7 cellular contexts compared by ENCODE assay signal in the genomic region with DNA sequence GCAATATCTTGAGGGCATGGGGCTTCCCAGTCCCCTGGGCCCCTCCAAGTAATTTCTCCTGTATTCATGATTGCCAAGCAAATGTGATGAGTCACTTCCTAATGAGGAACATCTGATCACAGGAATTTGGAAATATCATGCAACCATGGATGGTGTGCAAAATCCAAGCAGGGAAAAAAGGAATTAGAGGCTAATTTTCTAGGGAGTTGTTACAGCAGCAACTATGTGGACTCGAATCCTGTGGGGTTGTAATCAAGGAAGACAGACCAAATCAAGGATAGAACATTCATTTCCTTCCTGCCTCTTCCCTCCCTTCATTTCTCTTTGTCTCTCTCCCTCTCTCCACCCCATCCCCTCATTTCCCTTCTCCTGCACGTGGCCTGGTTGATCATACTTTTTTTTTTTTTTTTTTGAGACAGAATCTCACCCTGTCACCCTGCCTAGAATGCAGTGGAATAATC. TPM values are rescaled to one million over a fixed set of nuclear protein-coding genes. Genes with fewer than 3 reads are reported as not detected.
DNase-seq lines count a peak whose midpoint lies in the region; ATAC-seq, FAIRE-seq and TF ChIP-seq lines count a peak whose summit lies in the region.
"Had no signal": no experiment of that assay in that cellular context is flagged by ENCODE, and none has a peak within 500 bp of the region (broad histone marks: within the 10 kb centered on the region; RNA-seq: fewer than 3 reads in every experiment).

No MANE protein-coding gene starts in this region.

- no TSS peak for BruUV-seq in K562 (replicated peaks; lab: Mats Ljungman, UMichigan)

- no peaks in the 10 kb centered on the region for H3K36me3 Mint-ChIP-seq in osteocyte (ENCODE audit: unreplicated experiment)

- TF ChIP-seq CTCF in HFF-Myc (IDR thresholded peaks at IDR 0.05; ENCODE audit: low read depth, low read length, missing control alignments) (no peak), K562 (IDR thresholded peaks at IDR 0.05 in 2 of 3, conservative IDR thresholded peaks at IDR 0.05 in 1 of 3; ENCODE audit: insufficient read depth in 2 of 3, low read depth in 1 of 3, low read length in 3 of 3) (no peak), osteocyte (IDR thresholded peaks at IDR 0.05) (no peak)

- no peaks in the 10 kb centered on the region for H3K9me3 Mint-ChIP-seq in osteocyte (ENCODE audit: unreplicated experiment)

- POLR2A ChIA-PET in K562 (lab: Yijun Ruan, JAX) = interaction anchor here (0.9 kb wide), 1 partner anchor 20 kb away, joined by 4 read pairs; no protein-coding TSS in a partner anchor

- H3K36me3 ChIP-seq in K562 (ENCODE audit: control insufficient read depth, insufficient read depth, low read length) (no peaks in the 10 kb centered on the region), SJCRH30 (no peaks in the 10 kb centered on the region)
- H3K36me3 ChIP-seq: pancreas had no signal

- H3K9ac ChIP-seq in K562 (ENCODE audit: insufficient read depth in 1 of 2, low read depth in 2 of 2, low read length in 2 of 2) = 0 out of 4 replicates have a peak overlapping the region, but pooled peaks of 1 of the 2 experiments have one; percentile 4

- H2AFZ ChIP-seq in K562 (ENCODE audit: low read depth, low read length) = peak overlapping the region; percentile 58

- H3K9me3 ChIP-seq in K562 (replicated peaks; ENCODE audit: control insufficient read depth, insufficient read depth, low read depth, low read length) = no peaks in the 10 kb centered on the region
- no peaks in the 10 kb centered on the region for H3K9me3 ChIP-seq in SJCRH30 (replicated peaks)
- H3K9me3 ChIP-seq: pancreas had no signal

- H3K27ac Mint-ChIP-seq in osteocyte (ENCODE audit: unreplicated experiment) = peak overlapping the region; percentile 83

- no peak for TF ChIP-seq POLR2A in K562 (conservative IDR thresholded peaks at IDR 0.05)

- peaks cover 4% of the 10 kb centered on the region for H3K27me3 Mint-ChIP-seq in osteocyte (ENCODE audit: unreplicated experiment)

- H3K4me1 ChIP-seq in K562 (replicated peaks in 1 of 2; ENCODE audit: control insufficient read depth in 2 of 2, insufficient read depth in 2 of 2, low read length in 2 of 2) (peaks cover 24% of the 10 kb centered on the region in 2 experiments; a peak in 4 of 5 replicates), SJCRH30 (peaks cover 6% of the 10 kb centered on the region)
- H3K4me1 ChIP-seq: pancreas had no signal

- H3K4me3 ChIP-seq in HFF-Myc (replicated peaks; ENCODE audit: low read depth, low read length) (no peak overlapping the region), K562 (no peak overlapping the region), SJCRH30 (no peak overlapping the region)
- H3K4me3 ChIP-seq: pancreas had no signal

- no peak for TF ChIP-seq RAD21 in K562 (CRISPR knock-in tag; conservative IDR thresholded peaks at IDR 0.05 in 1 of 2, IDR thresholded peaks at IDR 0.05 in 1 of 2)

- no peak overlapping the region for H3K4me2 ChIP-seq in K562 (ENCODE audit: insufficient read depth, low read length)

- H3K27ac ChIP-seq in K562 (ENCODE audit: extremely low read depth, low read depth, low read length) (no peak overlapping the region), SJCRH30 (no peak overlapping the region)
- H3K27ac ChIP-seq: pancreas had no signal

- peak; percentile 72 for DNase-seq in HFF-Myc (ENCODE audit: extremely low read depth, low read depth)
- peak in 1 of 4 experiments; percentile 8 for DNase-seq in K562 (ENCODE audit: extremely low read depth in 1 of 4, low spot score in 3 of 4)
- DNase-seq in osteocyte (ENCODE audit: extremely low spot score, unreplicated experiment) = no peak
- DNase-seq in NCI-H82 treated with DMSO at 0.1 percent for 48 hours (lab: John Stamatoyannopoulos, UW; ENCODE audit: unreplicated experiment) = no peak
- no peak for DNase-seq in SJCRH30
- DNase-seq: pancreas had no signal

- no peaks in the 10 kb centered on the region for H3K79me2 ChIP-seq in K562 (ENCODE audit: control insufficient read depth, insufficient read depth, low read length)

- ATAC-seq in K562 (no peak), HG02678 (IDR thresholded peaks at IDR 0.05; ENCODE audit: unreplicated experiment) (no peak)

- H3K27me3 ChIP-seq in K562 (ENCODE audit: control insufficient read depth in 2 of 2, insufficient read depth in 2 of 2, low read length in 2 of 2) = no peaks in the 10 kb centered on the region
- peaks cover 6% of the 10 kb centered on the region for H3K27me3 ChIP-seq in SJCRH30
- H3K27me3 ChIP-seq: pancreas had no signal

- H3K9me1 ChIP-seq in K562 (ENCODE audit: control insufficient read depth, insufficient read depth, low read length) = no peaks in the 10 kb centered on the region

- FAIRE-seq in K562 (lab: Jason Lieb, UNC) = no peak
- FAIRE-seq: pancreas had no signal

- peaks cover 23% of the 10 kb centered on the region for H3K4me1 Mint-ChIP-seq in osteocyte (ENCODE audit: unreplicated experiment)

- CTCF ChIA-PET in K562 (lab: Yijun Ruan, JAX; ENCODE audit: low intra/inter-chr PET ratio) = no interaction called here

- H3K4me3 Mint-ChIP-seq in osteocyte (ENCODE audit: unreplicated experiment) = no peak overlapping the region

- in situ Hi-C loops in K562 (cut with MboI) = no loop called here

- TF ChIP-seq EP300 in K562 (IDR thresholded peaks at IDR 0.05; ENCODE audit: low read length) = no peak

- intact Hi-C loops in K562 (cut with micrococcal nuclease) = no loop called here

- 21% methylated on average over 2 of the region's 2 CpGs for WGBS in K562 (ENCODE audit: insufficient coverage, low coverage, missing lambda C conversion rate)

- no peaks in the 10 kb centered on the region for H4K20me1 ChIP-seq in K562 (replicated peaks; ENCODE audit: control insufficient read depth, insufficient read depth, low read length)

RNA-seq across cellular contexts. Expression of a gene that starts 23.9 kb away (rescaled TPM):
- total RNA-seq in K562 (2011; cell fraction: chromatin; rRNA removed; ENCODE audit: low replicate concordance) = 25.6 and 42.2 TPM in 2 replicates
- total RNA-seq in K562 (2011; cell fraction: nucleolus; rRNA removed) = 22.7 and 25.7 TPM in 2 replicates
- total RNA-seq in K562 (2011; cell fraction: nucleoplasm; rRNA removed) = 28.4 and 39.7 TPM in 2 replicates
- total RNA-seq in K562 (2014; rRNA removed) = 11.7 and 20.2 TPM in 2 replicates
- 3.6 and 4.3 TPM in 2 replicates for total RNA-seq in K562 (2014; rRNA removed; fragmentation: Illumina TruSeq; extraction: Trizol)
- 7.8 and 9.3 TPM in 2 replicates for total RNA-seq in K562 (2015; rRNA removed; fragmentation: Illumina TruSeq; extraction: Trizol)
- 23.1 and 23.4 TPM in 2 replicates for total RNA-seq in K562 (2021)
- 4.6 and 5.2 TPM in 2 replicates for polyA plus RNA-seq in K562 (2011; rRNA removed)
- 3.8 and 25.5 TPM in 2 replicates for polyA plus RNA-seq in K562 (2011; cell fraction: cytosol; rRNA removed)
- 12.0 and 33.1 TPM in 2 replicates for polyA plus RNA-seq in K562 (2011; cell fraction: nucleus; rRNA removed)
- polyA plus RNA-seq in K562 (2012) = 9.7 and 18.9 TPM in 2 replicates
- 6.5 and 9.6 TPM in 2 replicates for polyA plus RNA-seq in K562 (2014; fragmentation: Illumina TruSeq; extraction: Trizol)
- polyA plus RNA-seq in K562 (2014; fragmentation: Nextera tagmentation; extraction: Ambion mirVana) = under 1 TPM; 0.31 to 0.32 TPM
- polyA plus RNA-seq in K562 (2014; rRNA removed) = 10.0 and 16.8 TPM in 2 replicates
- 3.7 and 4.3 TPM in 2 replicates for polyA minus RNA-seq in K562 (2011; rRNA and poly(A)+ RNA removed)
- polyA minus RNA-seq in K562 (2011; cell fraction: cytosol; rRNA and poly(A)+ RNA removed) = 3.9 and 8.0 TPM in 2 replicates
- 10.2 and 12.1 TPM in 2 replicates for polyA minus RNA-seq in K562 (2011; cell fraction: nucleus; rRNA and poly(A)+ RNA removed)
- total RNA-seq in osteocyte = 10.2 and 10.8 TPM in 2 replicates
- 7.2 and 9.0 TPM in 2 replicates for total RNA-seq in SJCRH30 (2014; rRNA removed; shearing (Covaris generic))

RNA-seq across cellular contexts. Expression of a gene that starts 31.4 kb away (rescaled TPM):
- 0.53 and 1.0 TPM in 2 replicates for total RNA-seq in K562 (2011; cell fraction: chromatin; rRNA removed; ENCODE audit: low replicate concordance)
- 0.67 and 0.79 TPM in 2 replicates for total RNA-seq in K562 (2011; cell fraction: nucleolus; rRNA removed)
- total RNA-seq in K562 (2011; cell fraction: nucleoplasm; rRNA removed) = 0.23 and 0.59 TPM in 2 replicates
- 0.32 and 0.98 TPM in 2 replicates for total RNA-seq in K562 (2014; rRNA removed)
- total RNA-seq in K562 (2014; rRNA removed; fragmentation: Illumina TruSeq; extraction: Trizol) = 0.11 and 0.13 TPM in 2 replicates
- 0.15 and 0.22 TPM in 2 replicates for total RNA-seq in K562 (2015; rRNA removed; fragmentation: Illumina TruSeq; extraction: Trizol)
- total RNA-seq in K562 (2021) = 0.82 and 0.87 TPM in 2 replicates
- 0.09 and 0.13 TPM in 2 replicates for polyA plus RNA-seq in K562 (2011; rRNA removed)
- polyA plus RNA-seq in K562 (2011; cell fraction: cytosol; rRNA removed) = 0.15 and 1.4 TPM in 2 replicates
- polyA plus RNA-seq in K562 (2011; cell fraction: nucleus; rRNA removed) = 0.34 and 1.7 TPM in 2 replicates
- polyA plus RNA-seq in K562 (2012) = 0.35 and 0.65 TPM in 2 replicates
- polyA plus RNA-seq in K562 (2014; fragmentation: Illumina TruSeq; extraction: Trizol) = 0.13 and 0.17 TPM in 2 replicates
- not detected for polyA plus RNA-seq in K562 (2014; fragmentation: Nextera tagmentation; extraction: Ambion mirVana)
- polyA plus RNA-seq in K562 (2014; rRNA removed) = 0.88 and 1.0 TPM in 2 replicates
- 0.11 TPM in 1 of 2 replicates, not detected in the other for polyA minus RNA-seq in K562 (2011; rRNA and poly(A)+ RNA removed)
- polyA minus RNA-seq in K562 (2011; cell fraction: cytosol; rRNA and poly(A)+ RNA removed) = not detected in 2 replicates
- 0.22 and 0.40 TPM in 2 replicates for polyA minus RNA-seq in K562 (2011; cell fraction: nucleus; rRNA and poly(A)+ RNA removed)
- total RNA-seq in osteocyte = 0.89 and 0.99 TPM in 2 replicates
- 0.49 and 0.56 TPM in 2 replicates for total RNA-seq in SJCRH30 (2014; rRNA removed; shearing (Covaris generic))

RNA-seq across cellular contexts. Expression of a gene that starts 36.1 kb away (rescaled TPM):
- total RNA-seq in K562 (2011; cell fraction: chromatin; rRNA removed; ENCODE audit: low replicate concordance) = 30.5 and 88.7 TPM in 2 replicates
- 56.8 and 60.5 TPM in 2 replicates for total RNA-seq in K562 (2011; cell fraction: nucleolus; rRNA removed)
- total RNA-seq in K562 (2011; cell fraction: nucleoplasm; rRNA removed) = 38.6 and 57.1 TPM in 2 replicates
- total RNA-seq in K562 (2014; rRNA removed) = 77.6 and 102 TPM in 2 replicates
- 10.1 and 13.1 TPM in 2 replicates for total RNA-seq in K562 (2014; rRNA removed; fragmentation: Illumina TruSeq; extraction: Trizol)
- 31.3 and 33.9 TPM in 2 replicates for total RNA-seq in K562 (2015; rRNA removed; fragmentation: Illumina TruSeq; extraction: Trizol)
- total RNA-seq in K562 (2021) = 102 and 107 TPM in 2 replicates
- 14.2 and 18.8 TPM in 2 replicates for polyA plus RNA-seq in K562 (2011; rRNA removed)
- 13.0 and 47.0 TPM in 2 replicates for polyA plus RNA-seq in K562 (2011; cell fraction: cytosol; rRNA removed)
- polyA plus RNA-seq in K562 (2011; cell fraction: nucleus; rRNA removed) = 22.1 and 53.6 TPM in 2 replicates
- 64.9 and 107 TPM in 2 replicates for polyA plus RNA-seq in K562 (2012)
- 28.7 and 51.7 TPM in 2 replicates for polyA plus RNA-seq in K562 (2014; fragmentation: Illumina TruSeq; extraction: Trizol)
- under 1 TPM; 0.37 to 0.92 TPM for polyA plus RNA-seq in K562 (2014; fragmentation: Nextera tagmentation; extraction: Ambion mirVana)
- 57.9 and 61.0 TPM in 2 replicates for polyA plus RNA-seq in K562 (2014; rRNA removed)
- 5.5 and 9.6 TPM in 2 replicates for polyA minus RNA-seq in K562 (2011; rRNA and poly(A)+ RNA removed)
- polyA minus RNA-seq in K562 (2011; cell fraction: cytosol; rRNA and poly(A)+ RNA removed) = 24.5 and 26.5 TPM in 2 replicates
- polyA minus RNA-seq in K562 (2011; cell fraction: nucleus; rRNA and poly(A)+ RNA removed) = 10.0 and 13.5 TPM in 2 replicates
- total RNA-seq in osteocyte = 46.8 and 46.9 TPM in 2 replicates
- total RNA-seq in SJCRH30 (2014; rRNA removed; shearing (Covaris generic)) = 13.7 and 14.7 TPM in 2 replicates

RNA-seq across cellular contexts. Expression of a gene that starts 51.0 kb away (rescaled TPM):
- 3.4 and 9.9 TPM in 2 replicates for total RNA-seq in K562 (2011; cell fraction: chromatin; rRNA removed; ENCODE audit: low replicate concordance)
- 1.8 and 4.7 TPM in 2 replicates for total RNA-seq in K562 (2011; cell fraction: nucleolus; rRNA removed)
- 2.4 and 3.8 TPM in 2 replicates for total RNA-seq in K562 (2011; cell fraction: nucleoplasm; rRNA removed)
- total RNA-seq in K562 (2014; rRNA removed) = 0.14 and 0.29 TPM in 2 replicates
- total RNA-seq in K562 (2014; rRNA removed; fragmentation: Illumina TruSeq; extraction: Trizol) = not detected in 2 replicates
- total RNA-seq in K562 (2015; rRNA removed; fragmentation: Illumina TruSeq; extraction: Trizol) = 0.29 and 0.41 TPM in 2 replicates
- 0.55 and 1.2 TPM in 2 replicates for total RNA-seq in K562 (2021)
- polyA plus RNA-seq in K562 (2011; rRNA removed) = 0.18 and 0.20 TPM in 2 replicates
- 0.40 and 0.56 TPM in 2 replicates for polyA plus RNA-seq in K562 (2011; cell fraction: cytosol; rRNA removed)
- polyA plus RNA-seq in K562 (2011; cell fraction: nucleus; rRNA removed) = 1.0 and 2.9 TPM in 2 replicates
- 0.47 and 2.1 TPM in 2 replicates for polyA plus RNA-seq in K562 (2012)
- polyA plus RNA-seq in K562 (2014; fragmentation: Illumina TruSeq; extraction: Trizol) = 0.13 and 0.24 TPM in 2 replicates
- polyA plus RNA-seq in K562 (2014; fragmentation: Nextera tagmentation; extraction: Ambion mirVana) = under 1 TPM; 0.07 to 0.11 TPM
- polyA plus RNA-seq in K562 (2014; rRNA removed) = 0.12 and 0.15 TPM in 2 replicates
- polyA minus RNA-seq in K562 (2011; rRNA and poly(A)+ RNA removed) = not detected in 2 replicates
- not detected in 2 replicates for polyA minus RNA-seq in K562 (2011; cell fraction: cytosol; rRNA and poly(A)+ RNA removed)
- not detected in 2 replicates for polyA minus RNA-seq in K562 (2011; cell fraction: nucleus; rRNA and poly(A)+ RNA removed)
- total RNA-seq in osteocyte = 0.46 TPM in 1 of 2 replicates, not detected in the other
- total RNA-seq in SJCRH30 (2014; rRNA removed; shearing (Covaris generic)) = not detected in 2 replicates

RNA-seq across cellular contexts. Expression of a gene that starts 58.6 kb away (rescaled TPM):
- total RNA-seq in K562 (2011; cell fraction: chromatin; rRNA removed; ENCODE audit: low replicate concordance) = 7.1 and 11.6 TPM in 2 replicates
- 13.0 and 18.8 TPM in 2 replicates for total RNA-seq in K562 (2011; cell fraction: nucleolus; rRNA removed)
- total RNA-seq in K562 (2011; cell fraction: nucleoplasm; rRNA removed) = 5.2 and 5.7 TPM in 2 replicates
- total RNA-seq in K562 (2014; rRNA removed) (1.3 and 1.8 TPM in 2 replicates), K562 (2014; rRNA removed; fragmentation: Illumina TruSeq; extraction: Trizol) (0.48 TPM in 1 of 2 replicates, not detected in the other), K562 (2015; rRNA removed; fragmentation: Illumina TruSeq; extraction: Trizol) (1.1 TPM in 2 replicates), K562 (2021) (3.2 and 5.3 TPM in 2 replicates), osteocyte (1.5 TPM in 1 of 2 replicates, not detected in the other)
- polyA plus RNA-seq in K562 (2011; rRNA removed) (0.42 and 2.1 TPM in 2 replicates), K562 (2014; fragmentation: Illumina TruSeq; extraction: Trizol) (0.48 and 2.8 TPM in 2 replicates), K562 (2014; fragmentation: Nextera tagmentation; extraction: Ambion mirVana) (under 1 TPM; 0.13 to 0.14 TPM), K562 (2014; rRNA removed) (4.2 and 8.1 TPM in 2 replicates)
- polyA plus RNA-seq in K562 (2011; cell fraction: cytosol; rRNA removed) = 0.96 and 3.5 TPM in 2 replicates
- polyA plus RNA-seq in K562 (2011; cell fraction: nucleus; rRNA removed) = 11.2 and 27.2 TPM in 2 replicates
- polyA plus RNA-seq in K562 (2012) = 4.8 and 12.8 TPM in 2 replicates
- not detected in 2 replicates for polyA minus RNA-seq in K562 (2011; rRNA and poly(A)+ RNA removed)
- polyA minus RNA-seq in K562 (2011; cell fraction: cytosol; rRNA and poly(A)+ RNA removed) = not detected in 2 replicates
- 2.0 and 3.4 TPM in 2 replicates for polyA minus RNA-seq in K562 (2011; cell fraction: nucleus; rRNA and poly(A)+ RNA removed)
- 0.30 and 1.2 TPM in 2 replicates for total RNA-seq in SJCRH30 (2014; rRNA removed; shearing (Covaris generic))
